In the genomic region with DNA sequence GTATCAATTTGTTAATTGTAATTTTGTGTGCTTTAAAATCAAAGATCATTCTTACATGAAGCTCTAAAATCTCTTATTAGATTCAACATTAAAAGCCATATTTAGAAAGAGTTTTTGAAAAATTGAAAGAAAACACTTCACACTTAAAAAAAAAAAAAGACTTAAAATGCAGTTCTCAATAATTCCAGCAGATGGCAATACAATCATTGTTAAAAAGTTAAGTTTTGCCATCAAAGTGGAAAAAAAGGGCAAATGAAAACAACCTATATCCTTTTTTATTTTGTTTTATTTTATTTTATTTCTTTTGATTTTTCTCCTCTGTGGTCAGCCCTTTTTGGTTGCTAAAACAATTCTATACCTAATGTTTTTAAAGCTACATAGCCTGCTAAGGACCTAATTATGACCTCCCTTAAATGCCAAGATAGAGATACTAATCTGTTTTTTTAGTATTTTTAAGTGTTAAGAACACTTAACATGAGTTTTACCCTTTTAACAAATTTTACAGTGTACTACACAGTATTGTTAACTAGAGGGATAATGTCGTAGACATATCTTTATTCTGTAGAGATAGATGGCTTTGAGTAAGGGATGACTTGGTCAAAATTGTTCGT, we compare ENCODE assay signal across 1 cellular context.
A peak's percentile ranks its signal among the peaks of the same experiment; 100 is the strongest.
TF ChIP-seq lines count a peak whose summit lies in the region.

No MANE protein-coding gene starts in this region.

TF ChIP-seq in H1, 55 proteins besides CTCF, POLR2A, EP300 and RAD21:
- TF ChIP-seq CHD7 (IDR thresholded peaks at IDR 0.05; ENCODE audit: insufficient replicate concordance, low read length) = peak; percentile 21
- no peak for TF ChIP-seq SUZ12 (IDR thresholded peaks at IDR 0.05; ENCODE audit: low read length)
